8 cellular contexts compared by ENCODE assay signal in genomic region chr11:10934293-10934850, GRCh38.
DNase-seq lines count a peak whose midpoint lies in the region; ATAC-seq, FAIRE-seq and TF ChIP-seq lines count a peak whose summit lies in the region.

No MANE protein-coding gene starts in this region.

- FAIRE-seq in GM12891 (lab: Jason Lieb, UNC) (no peak), GM19239 (lab: Jason Lieb, UNC) (no peak)

- no peaks in the 10 kb centered on the region for H3K9me2 ChIP-seq in DOHH2 (replicated peaks; ENCODE audit: control insufficient read depth, low read length)

- no peak for TF ChIP-seq POLR2A in GM12891 (IDR thresholded peaks at IDR 0.05; ENCODE audit: low read depth, low read length)

- H3K4me1 ChIP-seq in DOHH2 (ENCODE audit: control insufficient read depth, low read length) = peaks cover 12% of the 10 kb centered on the region

- H3K4me1 Mint-ChIP-seq in chondrocyte (ENCODE audit: low read depth) (peaks cover 31% of the 10 kb centered on the region), nephron (peaks cover 24% of the 10 kb centered on the region)

- no peaks in the 10 kb centered on the region for H3K79me2 ChIP-seq in DOHH2 (ENCODE audit: control insufficient read depth, low read length)

- no peak for ATAC-seq in HG03460 (IDR thresholded peaks at IDR 0.05; ENCODE audit: unreplicated experiment)

- H3K36me3 ChIP-seq in DOHH2 (ENCODE audit: control insufficient read depth, low read length) = no peaks in the 10 kb centered on the region

- no peaks in the 10 kb centered on the region for H3K36me3 Mint-ChIP-seq in chondrocyte (ENCODE audit: low read depth)
- H3K36me3 Mint-ChIP-seq in nephron (ENCODE audit: low read depth) = no peaks in the 10 kb centered on the region

- peak overlapping the region; percentile 96 for H3K4me2 ChIP-seq in DOHH2 (ENCODE audit: low read length)

- peak overlapping the region; percentile 96 for H3K27ac Mint-ChIP-seq in chondrocyte (ENCODE audit: unreplicated experiment)
- H3K27ac Mint-ChIP-seq in nephron = peak overlapping the region; percentile 68 to 95 (median 86)

- H4K20me1 ChIP-seq in DOHH2 (ENCODE audit: control insufficient read depth, insufficient read depth, low read depth, low read length) = no peaks in the 10 kb centered on the region

- H3K27me3 Mint-ChIP-seq in chondrocyte (ENCODE audit: low read depth) (no peaks in the 10 kb centered on the region), nephron (ENCODE audit: low read depth) (peaks cover 16% of the 10 kb centered on the region)

- no peak overlapping the region for H3K27ac ChIP-seq in DOHH2 (ENCODE audit: low read depth, low read length)

- peak overlapping the region; percentile 74 for H3K4me3 ChIP-seq in DOHH2 (ENCODE audit: low read length)

- peak overlapping the region; percentile 90 for H3K4me3 Mint-ChIP-seq in chondrocyte (ENCODE audit: unreplicated experiment)
- H3K4me3 Mint-ChIP-seq in nephron = peak overlapping the region; percentile 79 to 90 (median 83)

- peaks cover 33% of the 10 kb centered on the region for H3K27me3 ChIP-seq in DOHH2 (ENCODE audit: control insufficient read depth, low read length)

- no peaks in the 10 kb centered on the region for H3K9me3 Mint-ChIP-seq in chondrocyte (ENCODE audit: low read depth)
- H3K9me3 Mint-ChIP-seq in nephron = no peaks in the 10 kb centered on the region

- H3K9me3 ChIP-seq in DOHH2 (ENCODE audit: control insufficient read depth, insufficient read depth, low read length) = no peaks in the 10 kb centered on the region

- H3F3A ChIP-seq in DOHH2 (ENCODE audit: control insufficient read depth, insufficient read depth) = no peaks in the 10 kb centered on the region

- TF ChIP-seq CTCF in DOHH2 (IDR thresholded peaks at IDR 0.05; ENCODE audit: low read depth, low read length, poor library complexity, severe bottlenecking) (no peak), chondrocyte (IDR thresholded peaks at IDR 0.05) (no peak), nephron (IDR thresholded peaks at IDR 0.05; ENCODE audit: unreplicated experiment in 3 of 3) (no peak)

- peak; percentile 45 for DNase-seq in NCI-H69 (lab: John Stamatoyannopoulos, UW)
- no peak for DNase-seq in chondrocyte (ENCODE audit: low spot score)
- DNase-seq in GM12891 (ENCODE audit: insufficient read length, low spot score) = no peak
- DNase-seq in SHP77 treated with DMSO at 0.1 percent for 48 hours (lab: John Stamatoyannopoulos, UW) = no peak
- DNase-seq in GM19239 (ENCODE audit: insufficient read length, low spot score) = no peak

TF ChIP-seq in GM12891, 5 proteins besides CTCF, POLR2A, EP300 and RAD21:
- TF ChIP-seq SPI1 (IDR thresholded peaks at IDR 0.05; ENCODE audit: low read depth, low read length) (no peak), PAX5 (IDR thresholded peaks at IDR 0.05; ENCODE audit: insufficient read depth, low read length, severe bottlenecking) (no peak), POLR2AphosphoS5 (IDR thresholded peaks at IDR 0.05; ENCODE audit: low read depth, low read length) (no peak), TAF1 (IDR thresholded peaks at IDR 0.05; ENCODE audit: low read depth, low read length) (no peak), POU2F2 (IDR thresholded peaks at IDR 0.05; ENCODE audit: low read depth, low read length) (no peak)
